ENCODE assay signal across 20 cellular contexts in the genomic region with DNA sequence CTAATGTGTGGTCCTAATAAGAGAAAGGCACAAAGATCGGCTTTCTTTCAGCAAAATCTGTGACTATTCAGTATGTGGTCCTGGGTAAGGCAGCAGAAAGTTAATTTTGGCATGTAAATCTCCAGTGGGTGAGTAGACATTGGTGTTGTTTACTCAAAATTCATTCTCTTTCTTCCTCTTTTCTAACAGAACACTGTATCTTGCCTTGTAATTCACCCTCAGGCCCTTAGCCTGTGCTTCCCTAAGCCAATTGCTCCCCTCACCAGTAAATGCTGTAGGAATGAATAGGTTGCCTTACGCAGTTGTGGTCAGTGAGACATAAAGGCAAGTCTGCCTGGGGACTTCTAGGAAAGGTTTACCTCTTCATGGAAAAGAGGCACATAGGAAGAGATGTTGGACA.
"Had no signal": no experiment of that assay in that cellular context is flagged by ENCODE, and none has a peak within 500 bp of the region (broad histone marks: within the 10 kb centered on the region; RNA-seq: fewer than 3 reads in every experiment).

No MANE protein-coding gene starts in this region.

- H3K4me3 ChIP-seq: cardiac muscle cell, esophagus squamous epithelium, heart right ventricle, psoas muscle, skin epidermis, thoracic aorta had no signal

- DNase-seq: activated CD4-positive, alpha-beta T cell treated with anti-CD3 and anti-CD28 coated beads, Interleukin-2, amount 50 U/mL, for 1 hour; activated CD4-positive, CD25-positive, alpha-beta regulatory T cell treated with anti-CD3 and anti-CD28 coated beads, Interleukin-2, amount 50 U/mL, for 72 hours; activated CD8-positive, alpha-beta memory T cell treated with anti-CD3 and anti-CD28 coated beads, Interleukin-2, amount 50 U/mL, for 4 hours; activated effector memory CD4-positive, alpha-beta T cell treated with anti-CD3 and anti-CD28 coated beads, Interleukin-2, amount 50 U/mL, for 16 hours; activated T-cell treated with anti-CD3 and anti-CD28 coated beads, Interleukin-2, amount 50 U/mL, for 72 hours; amniotic stem cell; effector memory CD8-positive, alpha-beta T cell; esophagus squamous epithelium; heart right ventricle; mesendoderm; psoas muscle; right cardiac atrium; stimulated activated CD4-positive, alpha-beta T cell treated with anti-CD3 and anti-CD28 coated beads, Interleukin-15, amount 100 ng/mL, for 24 hours; stimulated activated CD4-positive, alpha-beta T cell treated with anti-CD3 and anti-CD28 coated beads, Interleukin-2, amount 100 ng/mL, for 48 hours; T-helper 2 cell had no signal

- H3K27ac Mint-ChIP-seq: activated T-cell treated with anti-CD3 and anti-CD28 coated beads, Interleukin-2, amount 50 U/mL, for 72 hours; effector memory CD8-positive, alpha-beta T cell had no signal

- H3K4me3 Mint-ChIP-seq: activated naive CD4-positive, alpha-beta T cell treated with anti-CD3 and anti-CD28 coated beads, Interleukin-2, amount 50 U/mL, for 24 hours; activated T-cell treated with anti-CD3 and anti-CD28 coated beads, Interleukin-2, amount 50 U/mL, for 72 hours; effector memory CD8-positive, alpha-beta T cell had no signal

- H3K27me3 ChIP-seq: cardiac muscle cell, esophagus squamous epithelium, heart right ventricle had no signal

- H3K27ac ChIP-seq: cardiac muscle cell, esophagus squamous epithelium, heart right ventricle, psoas muscle, skin epidermis, thoracic aorta, VCaP had no signal

- H3K36me3 ChIP-seq: cardiac muscle cell, esophagus squamous epithelium, heart right ventricle, thoracic aorta had no signal

- H3K27me3 Mint-ChIP-seq: activated naive CD4-positive, alpha-beta T cell treated with anti-CD3 and anti-CD28 coated beads, Interleukin-2, amount 50 U/mL, for 24 hours; effector memory CD8-positive, alpha-beta T cell had no signal

- H3K4me1 ChIP-seq: esophagus squamous epithelium, heart right ventricle, psoas muscle had no signal

- H3K9me3 ChIP-seq: esophagus squamous epithelium, psoas muscle, thoracic aorta had no signal

- ATAC-seq: activated T-cell treated with anti-CD3 and anti-CD28 coated beads, Interleukin-2, amount 50 U/mL, for 72 hours; effector memory CD8-positive, alpha-beta T cell; heart right ventricle; psoas muscle; right cardiac atrium had no signal
